Comparison of ENCODE assay signal across 14 cellular contexts in the genomic region with DNA sequence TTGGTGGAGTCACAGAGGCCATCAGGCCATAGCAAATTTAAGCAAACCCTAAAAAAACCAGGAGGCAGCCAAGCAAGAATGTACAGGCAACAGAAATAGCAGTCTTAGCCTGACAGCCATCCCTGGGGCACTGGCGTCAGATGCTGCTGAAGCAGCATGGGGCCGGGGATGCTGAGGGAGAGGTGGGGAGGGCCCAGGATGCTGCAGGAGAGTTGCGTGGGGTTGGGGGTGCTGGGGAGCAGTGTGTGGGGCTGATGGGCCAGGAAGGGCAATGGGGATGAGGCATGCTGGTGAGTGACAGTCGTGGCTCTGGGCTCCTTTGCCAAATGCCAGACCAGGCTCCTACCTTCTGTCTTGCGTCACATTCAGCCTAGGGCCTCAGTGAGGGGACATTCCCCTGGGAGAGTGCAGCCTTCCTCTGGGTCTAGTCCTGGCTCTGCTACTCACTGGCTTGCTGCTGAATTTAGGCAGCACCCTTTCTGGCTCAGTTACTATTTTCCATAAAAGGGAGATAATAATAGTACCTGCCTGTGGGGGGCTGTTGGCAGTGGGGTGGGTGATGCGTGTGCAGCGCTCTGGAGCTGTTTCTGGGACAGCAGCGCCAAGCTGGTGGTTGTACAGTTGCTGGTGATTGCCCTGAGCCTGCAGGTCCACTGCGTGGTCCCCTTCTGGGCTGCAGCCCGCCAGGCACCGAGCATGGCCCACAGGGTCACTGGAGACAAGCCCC.
"Had no signal": no experiment of that assay in that cellular context is flagged by ENCODE, and none has a peak within 500 bp of the region (broad histone marks: within the 10 kb centered on the region; RNA-seq: fewer than 3 reads in every experiment).

No MANE protein-coding gene starts in this region.

- ATAC-seq: activated naive CD4-positive, alpha-beta T cell treated with anti-CD3 and anti-CD28 coated beads, Interleukin-2, amount 50 U/mL, for 72 hours; natural killer cell treated with Interleukin-12 subunit alpha and Interleukin-12 subunit beta and Interleukin-15 and Interleukin-18, amount 100 ng/mL, for 72 hours; stimulated activated naive CD8-positive, alpha-beta T cell treated with anti-CD3 and anti-CD28 coated beads, Interleukin-15, Interleukin-2, amounts not matched to agents 100 U/mL and 50 U/mL, for 24 hours had no signal

- H3K4me3 ChIP-seq: adrenal gland, colonic mucosa, lung, transverse colon, vagina had no signal

- H3K4me1 ChIP-seq: adrenal gland, colonic mucosa, parathyroid adenoma, transverse colon had no signal

- H3K27ac Mint-ChIP-seq: activated naive CD4-positive, alpha-beta T cell treated with anti-CD3 and anti-CD28 coated beads, Interleukin-2, amount 50 U/mL, for 72 hours; natural killer cell treated with Interleukin-12 subunit alpha and Interleukin-12 subunit beta and Interleukin-15 and Interleukin-18, amount 100 ng/mL, for 72 hours had no signal

- H3K36me3 Mint-ChIP-seq: activated naive CD4-positive, alpha-beta T cell treated with anti-CD3 and anti-CD28 coated beads, Interleukin-2, amount 50 U/mL, for 72 hours; natural killer cell treated with Interleukin-12 subunit alpha and Interleukin-12 subunit beta and Interleukin-15 and Interleukin-18, amount 100 ng/mL, for 72 hours had no signal

- H3K36me3 ChIP-seq: adrenal gland, colonic mucosa, transverse colon, vagina had no signal

- H3K27ac ChIP-seq: adrenal gland, colonic mucosa, parathyroid adenoma, transverse colon, vagina, WERI-Rb-1 had no signal

- H3K27me3 Mint-ChIP-seq: natural killer cell treated with Interleukin-12 subunit alpha and Interleukin-12 subunit beta and Interleukin-15 and Interleukin-18, amount 100 ng/mL, for 72 hours had no signal

- H3K4me3 Mint-ChIP-seq: natural killer cell treated with Interleukin-12 subunit alpha and Interleukin-12 subunit beta and Interleukin-15 and Interleukin-18, amount 100 ng/mL, for 72 hours had no signal

- DNase-seq: activated CD4-positive, alpha-beta T cell treated with anti-CD3 and anti-CD28 coated beads, Interleukin-2, amount 50 U/mL, for 48 hours; activated gamma-delta T cell treated with Interleukin-2 at 50 U/mL for 16 hours; adrenal gland; colonic mucosa; foreskin melanocyte; stimulated activated CD4-positive, alpha-beta T cell treated with anti-CD3 and anti-CD28 coated beads, Interleukin-2, amount 100 ng/mL, for 24 hours; stimulated activated naive CD8-positive, alpha-beta T cell treated with anti-CD3 and anti-CD28 coated beads, Interleukin-15, Interleukin-2, amounts not matched to agents 100 U/mL and 50 U/mL, for 24 hours; transverse colon; WERI-Rb-1 had no signal

- H3K9me3 Mint-ChIP-seq: activated naive CD4-positive, alpha-beta T cell treated with anti-CD3 and anti-CD28 coated beads, Interleukin-2, amount 50 U/mL, for 72 hours; natural killer cell treated with Interleukin-12 subunit alpha and Interleukin-12 subunit beta and Interleukin-15 and Interleukin-18, amount 100 ng/mL, for 72 hours had no signal

- H3K9me3 ChIP-seq: adrenal gland, colonic mucosa, transverse colon, vagina had no signal

- H3K9ac ChIP-seq: parathyroid adenoma had no signal
